21 cellular contexts compared by ENCODE assay signal in genomic region chr10:63494951-63495350, GRCh38. TPM values are rescaled to one million over a fixed set of nuclear protein-coding genes. Genes with fewer than 3 reads are reported as not detected.
DNase-seq lines count a peak whose midpoint lies in the region; ATAC-seq, FAIRE-seq and TF ChIP-seq lines count a peak whose summit lies in the region.
"Had no signal": no experiment of that assay in that cellular context is flagged by ENCODE, and none has a peak within 500 bp of the region (broad histone marks: within the 10 kb centered on the region; RNA-seq: fewer than 3 reads in every experiment).

No MANE protein-coding gene starts in this region.

- no peak for TF ChIP-seq EP300 in A549 (IDR thresholded peaks at IDR 0.05)

- no peak overlapping the region for H3K18ac ChIP-seq in H9 (ENCODE audit: insufficient read length, low read depth, low read length)
- no peak overlapping the region for H3K18ac ChIP-seq in mesendoderm (ENCODE audit: low read length)

- H4K20me1 ChIP-seq in H9 (ENCODE audit: control insufficient read depth, insufficient read depth, insufficient read length) = no peaks in the 10 kb centered on the region

- 90% methylated on average over 2 of the region's 2 CpGs for WGBS in A549 (ENCODE audit: missing lambda C conversion rate)
- WGBS in H9 (ENCODE audit: extremely low coverage, insufficient read length, low lambda C conversion rate) = no CpG with 5 or more reads among the region's 2 CpGs
- no CpG with 5 or more reads among the region's 2 CpGs for WGBS in mesendoderm (ENCODE audit: extremely low coverage, insufficient coverage, low lambda C conversion rate)

- H3K4ac ChIP-seq in H9 (ENCODE audit: low read depth, low read length) = no peak overlapping the region
- no peak overlapping the region for H3K4ac ChIP-seq in mesendoderm (ENCODE audit: low read depth, low read length)

- DNase-seq in A549 (ENCODE audit: low read depth in 1 of 2, low spot score in 1 of 2) (no peak), H9 (no peak), SK-MEL-5 (ENCODE audit: low read depth, low spot score) (peak; percentile 50), mesendoderm (peak; percentile 75), GOT3 (lab: John Stamatoyannopoulos, UW) (no peak), NK-92 (lab: John Stamatoyannopoulos, UW; ENCODE audit: unreplicated experiment) (no peak)
- DNase-seq: CD4-positive, alpha-beta memory T cell; DND-41; GDM1; HCEC 1CT; Karpas-422; NCI-H1694; NCI-H2081; NCI-H2171; NCI-H526; Right ventricle myocardium superior; SW 1271 had no signal

- H3K4me3 Mint-ChIP-seq in H9 = no peak overlapping the region
- H3K4me3 Mint-ChIP-seq: CD4-positive, alpha-beta memory T cell had no signal

- FAIRE-seq in A549 (lab: Jason Lieb, UNC) = peak; percentile 46

- H2BK5ac ChIP-seq in H9 (ENCODE audit: insufficient read length, low read length) (no peak overlapping the region), mesendoderm (ENCODE audit: low read length) (no peak overlapping the region)

- peaks cover 10% of the 10 kb centered on the region; the same call in 2 of the 3 replicates for H3K9me3 ChIP-seq in A549
- H3K9me3 ChIP-seq in H9 (ENCODE audit: control insufficient read depth, low read depth, low read length) = no peaks in the 10 kb centered on the region

- no peak for TF ChIP-seq RAD21 in A549 (conservative IDR thresholded peaks at IDR 0.05 in 1 of 2, IDR thresholded peaks at IDR 0.05 in 1 of 2)

- no peak for TF ChIP-seq POLR2A in A549 (IDR thresholded peaks at IDR 0.05; ENCODE audit: low read length)

- POLR2A ChIA-PET in A549 (lab: Yijun Ruan, JAX) = no interaction called here

- CTCF ChIA-PET in A549 (lab: Yijun Ruan, JAX) = no interaction called here

- H4K8ac ChIP-seq in H9 (replicated peaks; ENCODE audit: insufficient read length, low read depth, low read length) = no peak overlapping the region
- H4K8ac ChIP-seq in mesendoderm (ENCODE audit: low read depth, low read length) = no peak overlapping the region

- H4K5ac ChIP-seq in H9 (ENCODE audit: insufficient read length, low read depth, low read length) (no peak overlapping the region), mesendoderm (ENCODE audit: low read length) (no peak overlapping the region)

- H2BK120ac ChIP-seq in H9 (ENCODE audit: low read depth, low read length, poor library complexity, severe bottlenecking) (no peak overlapping the region), mesendoderm (ENCODE audit: low read depth, low read length) (no peak overlapping the region)

- H3K27me3 Mint-ChIP-seq in H9 (ENCODE audit: low read depth) = no peaks in the 10 kb centered on the region
- H3K27me3 Mint-ChIP-seq: CD4-positive, alpha-beta memory T cell had no signal

- no peak overlapping the region for H2BK12ac ChIP-seq in H9 (ENCODE audit: insufficient read length, low read depth, low read length)

- no peaks in the 10 kb centered on the region for H3K23me2 ChIP-seq in H9 (ENCODE audit: insufficient read length, low read depth, low read length, poor library complexity, severe bottlenecking)

- H2BK20ac ChIP-seq in H9 (ENCODE audit: low read depth, low read length, poor library complexity, severe bottlenecking) = no peak overlapping the region

- H3K4me1 Mint-ChIP-seq in H9 = peaks cover 11 to 17% of the 10 kb centered on the region in 2 experiments

- peaks cover 6 to 9% of the 10 kb centered on the region in 2 experiments for H3K9me3 Mint-ChIP-seq in H9
- H3K9me3 Mint-ChIP-seq: CD4-positive, alpha-beta memory T cell had no signal

- H3K27me3 ChIP-seq in H9 (ENCODE audit: insufficient read depth, low read length) = no peaks in the 10 kb centered on the region
- H3K27me3 ChIP-seq in mesendoderm (ENCODE audit: insufficient read depth, low read length, poor library complexity) = no peaks in the 10 kb centered on the region
- H3K27me3 ChIP-seq: BLaER1 treated with 17β-estradiol and CSF1 and Interleukin-3, amounts not matched to agents 10 nM and 100 nM had no signal

- H3K4me3 ChIP-seq in A549 (no peak overlapping the region), mesendoderm (ENCODE audit: low read length) (no peak overlapping the region)
- H3K4me3 ChIP-seq: BLaER1 treated with 17β-estradiol and CSF1 and Interleukin-3, amounts not matched to agents 10 nM and 100 nM had no signal

- TF ChIP-seq CTCF in A549 (IDR thresholded peaks at IDR 0.05) (no peak), H9 (conservative IDR thresholded peaks at IDR 0.05) (no peak)

- H3K9ac ChIP-seq in H9 (ENCODE audit: extremely low read depth, insufficient read length, low read length) (no peak overlapping the region), mesendoderm (ENCODE audit: low read length) (no peak overlapping the region)
- H3K9ac ChIP-seq: BLaER1 treated with 17β-estradiol and CSF1 and Interleukin-3, amounts not matched to agents 10 nM and 100 nM had no signal

- H3K79me2 ChIP-seq in H9 (ENCODE audit: insufficient read depth, low read length) (no peaks in the 10 kb centered on the region; the same call in 1 of the 2 replicates), mesendoderm (ENCODE audit: control insufficient read depth, insufficient read depth, low read length) (peaks cover 20% of the 10 kb centered on the region)

- in situ Hi-C loops in SK-MEL-5 (cut with HindIII; ENCODE audit: low pct_unique_long_range_greater_than_20kb, low sequenced_read_pairs) = no loop called here

- no peak overlapping the region for H2AK5ac ChIP-seq in H9 (ENCODE audit: insufficient read length, low read length)
- no peak overlapping the region for H2AK5ac ChIP-seq in mesendoderm (ENCODE audit: low read length)

- H4K91ac ChIP-seq in H9 (ENCODE audit: insufficient read length, low read depth, low read length) = no peak overlapping the region

- H3K27ac Mint-ChIP-seq in H9 = peak overlapping the region in 2 of 3 experiments; percentile 26 to 46; a peak in 2 of 7 replicates
- H3K27ac Mint-ChIP-seq: CD4-positive, alpha-beta memory T cell had no signal

- H2AFZ ChIP-seq in H9 (ENCODE audit: low read length) = no peak overlapping the region

- H3K23ac ChIP-seq in H9 (ENCODE audit: insufficient read length, low read depth, low read length) = no peak overlapping the region
- no peak overlapping the region for H3K23ac ChIP-seq in mesendoderm (ENCODE audit: low read length)

- H3K4me2 ChIP-seq in A549 (no peak overlapping the region), H9 (ENCODE audit: insufficient read depth, insufficient read length, low read length) (no peak overlapping the region), mesendoderm (ENCODE audit: low read length) (no peak overlapping the region)
- H3K4me2 ChIP-seq: BLaER1 treated with 17β-estradiol and CSF1 and Interleukin-3, amounts not matched to agents 10 nM and 100 nM had no signal

- no peak overlapping the region for H3T11ph ChIP-seq in H9 (ENCODE audit: low read length)

- no peak overlapping the region for H3K27ac ChIP-seq in A549
- no peak overlapping the region for H3K27ac ChIP-seq in H9 (ENCODE audit: insufficient read length, low read depth, low read length)
- no peak overlapping the region for H3K27ac ChIP-seq in mesendoderm (ENCODE audit: low read depth, low read length)
- H3K27ac ChIP-seq: 22Rv1; BLaER1 treated with 17β-estradiol and CSF1 and Interleukin-3, amounts not matched to agents 10 nM and 100 nM had no signal

- H3K36me3 Mint-ChIP-seq in H9 (ENCODE audit: insufficient read depth in 1 of 3, low read depth in 3 of 3) = peaks cover 6 to 27% (median 21%) of the 10 kb centered on the region in 3 experiments; a peak in 6 of 7 replicates

- no peak for ATAC-seq in A549
- no peak for ATAC-seq in HG02870 (IDR thresholded peaks at IDR 0.05; ENCODE audit: unreplicated experiment)
- ATAC-seq in GM18870 (IDR thresholded peaks at IDR 0.05; ENCODE audit: unreplicated experiment) = no peak

- H3K36me3 ChIP-seq in mesendoderm (ENCODE audit: control insufficient read depth, insufficient read depth, low read length) = no peaks in the 10 kb centered on the region

- H3K4me1 ChIP-seq in A549 = peaks cover 35% of the 10 kb centered on the region
- no peaks in the 10 kb centered on the region for H3K4me1 ChIP-seq in H9 (ENCODE audit: insufficient read depth, low read length)
- H3K4me1 ChIP-seq in mesendoderm (ENCODE audit: control insufficient read depth, low read depth, low read length) = no peaks in the 10 kb centered on the region

- no peak overlapping the region for H3K14ac ChIP-seq in H9 (ENCODE audit: insufficient read depth, low read length)

- no peak overlapping the region for H3K56ac ChIP-seq in H9 (ENCODE audit: insufficient read length, low read depth, low read length)
- no peak overlapping the region for H3K56ac ChIP-seq in mesendoderm (ENCODE audit: low read length)

- peaks cover 6% of the 10 kb centered on the region for H3K79me1 ChIP-seq in H9 (ENCODE audit: insufficient read depth, low read depth, low read length, poor library complexity, severe bottlenecking)
- H3K79me1 ChIP-seq in mesendoderm (ENCODE audit: low read length) = peaks cover 9% of the 10 kb centered on the region

- H2BK15ac ChIP-seq in H9 (ENCODE audit: low read depth, low read length) (no peak overlapping the region), mesendoderm (replicated peaks; ENCODE audit: low read depth) (no peak overlapping the region)

TF ChIP-seq in A549, 52 proteins besides CTCF, POLR2A, EP300 and RAD21 (continues in another document):
- no peak for TF ChIP-seq MAZ (IDR thresholded peaks at IDR 0.05; ENCODE audit: borderline replicate concordance, low read depth, low read length)
- no peak for TF ChIP-seq MYC (IDR thresholded peaks at IDR 0.05; ENCODE audit: borderline replicate concordance, low read length)

RNA-seq across cellular contexts. Expression of gene REEP3, which starts 26.2 kb away (rescaled TPM):
- polyA plus RNA-seq in A549 (2011; rRNA removed) (26.3 and 35.8 TPM in 2 replicates), A549 (2017; fragmentation: RNase III; extraction: RNeasy Plus Mini Kit Qiagen cat#74134 plus additional on column Dnase treatment) (16.1 to 19.6 TPM (median 17.9 TPM) in 3 replicates)
- 8.0 and 9.3 TPM in 2 replicates for polyA plus RNA-seq in A549 (2012; cell fraction: cytosol; rRNA removed)
- polyA plus RNA-seq in A549 (2012; cell fraction: nucleus; rRNA removed) = 2.8 and 4.4 TPM in 2 replicates
- polyA minus RNA-seq in A549 (2011; rRNA and poly(A)+ RNA removed) = 12.1 and 12.5 TPM in 2 replicates
- total RNA-seq in H9 (2021) = 21.4 and 23.8 TPM in 2 replicates
- total RNA-seq in SK-MEL-5 (2014; rRNA removed; shearing (Covaris generic)) = 21.0 and 23.6 TPM in 2 replicates
- polyA plus RNA-seq in SK-MEL-5 (2015; cell fraction: cytosol; rRNA removed) = 18.3 and 26.2 TPM in 2 replicates
- polyA plus RNA-seq in SK-MEL-5 (2015; cell fraction: nucleus; rRNA removed) = 5.2 and 6.5 TPM in 2 replicates
- 15.0 TPM for polyA plus RNA-seq in mesendoderm (2013, experiment 1 of 2)
- 15.6 TPM for polyA plus RNA-seq in mesendoderm (2013, experiment 2 of 2)

RNA-seq across cellular contexts. Expression of gene JMJD1C, which starts 29.2 kb away (rescaled TPM):
- polyA plus RNA-seq in A549 (2011; rRNA removed) (47.2 and 51.0 TPM in 2 replicates), A549 (2017; fragmentation: RNase III; extraction: RNeasy Plus Mini Kit Qiagen cat#74134 plus additional on column Dnase treatment) (15.9 to 18.6 TPM (median 16.5 TPM) in 3 replicates)
- 5.2 and 5.6 TPM in 2 replicates for polyA plus RNA-seq in A549 (2012; cell fraction: cytosol; rRNA removed)
- 7.4 and 13.4 TPM in 2 replicates for polyA plus RNA-seq in A549 (2012; cell fraction: nucleus; rRNA removed)
- polyA minus RNA-seq in A549 (2011; rRNA and poly(A)+ RNA removed) = 57.0 and 58.5 TPM in 2 replicates
- 195 and 200 TPM in 2 replicates for total RNA-seq in H9 (2021)
- 30.1 and 30.2 TPM in 2 replicates for total RNA-seq in SK-MEL-5 (2014; rRNA removed; shearing (Covaris generic))
- polyA plus RNA-seq in SK-MEL-5 (2015; cell fraction: cytosol; rRNA removed) = 16.1 and 17.3 TPM in 2 replicates
- 77.4 and 78.6 TPM in 2 replicates for polyA plus RNA-seq in SK-MEL-5 (2015; cell fraction: nucleus; rRNA removed)
- polyA plus RNA-seq in mesendoderm (2013, experiment 1 of 2) = 65.5 TPM
- 68.5 TPM for polyA plus RNA-seq in mesendoderm (2013, experiment 2 of 2)

Comparison
In these comparisons a context has a peak if more than half of its experiments do, and no peak if none do; other contexts are left out.
1. DNase-seq: peak in SK-MEL-5 (single experiment) and mesendoderm (single experiment); none in A549 (0 of 2), H9 (single experiment), GOT3 (single experiment) and NK-92 (single experiment).